8 cellular contexts compared by ENCODE assay signal in genomic region chr6:136774228-136775041, GRCh38. TPM values are rescaled to one million over a fixed set of nuclear protein-coding genes. Genes with fewer than 3 reads are reported as not detected.
A peak's percentile ranks its signal among the peaks of the same experiment; 100 is the strongest.
DNase-seq lines count a peak whose midpoint lies in the region; ATAC-seq and TF ChIP-seq lines count a peak whose summit lies in the region.

No MANE protein-coding gene starts in this region.

- no peaks in the 10 kb centered on the region for H3K9me3 ChIP-seq in neutrophil
- no peaks in the 10 kb centered on the region for H3K9me3 ChIP-seq in testis

- H3K36me3 Mint-ChIP-seq in central memory CD8-positive, alpha-beta T cell (ENCODE audit: insufficient read depth): peaks cover 2% of the 10 kb centered on the region
- peaks cover 10% of the 10 kb centered on the region for H3K36me3 Mint-ChIP-seq in activated T-cell treated with anti-CD3 and anti-CD28 coated beads, Interleukin-2, amount 50 U/mL, for 4 hours (ENCODE audit: insufficient read depth)

- H3K27ac Mint-ChIP-seq in central memory CD8-positive, alpha-beta T cell (ENCODE audit: low read depth): peak overlapping the region; percentile 78

- H3K4me3 Mint-ChIP-seq in central memory CD8-positive, alpha-beta T cell: no peak overlapping the region
- no peak overlapping the region for H3K4me3 Mint-ChIP-seq in activated T-cell treated with anti-CD3 and anti-CD28 coated beads, Interleukin-2, amount 50 U/mL, for 4 hours

- WGBS in testis, 2 donors: 75 to 78% methylated on average over 6 of the region's 6 CpGs

- ATAC-seq in central memory CD8-positive, alpha-beta T cell (replicated peaks; ENCODE audit: extremely low read depth, poor library complexity, severe bottlenecking): no peak
- no peak for ATAC-seq in activated T-cell treated with anti-CD3 and anti-CD28 coated beads, Interleukin-2, amount 50 U/mL, for 4 hours
- ATAC-seq in GM18520 (IDR thresholded peaks at IDR 0.05; ENCODE audit: unreplicated experiment): no peak

- no peaks in the 10 kb centered on the region for H3K27me3 Mint-ChIP-seq in central memory CD8-positive, alpha-beta T cell
- H3K27me3 Mint-ChIP-seq in activated T-cell treated with anti-CD3 and anti-CD28 coated beads, Interleukin-2, amount 50 U/mL, for 4 hours (ENCODE audit: low read depth): no peaks in the 10 kb centered on the region

- no peaks in the 10 kb centered on the region for H3K36me3 ChIP-seq in neutrophil
- no peaks in the 10 kb centered on the region for H3K36me3 ChIP-seq in testis (ENCODE audit: low read depth, missing control alignments)

- intact Hi-C loops in testis (cut with DNase I; ENCODE audit: low total_unique reads): no loop called here

- peaks cover 34% of the 10 kb centered on the region for H3K4me1 Mint-ChIP-seq in central memory CD8-positive, alpha-beta T cell
- peaks cover 49% of the 10 kb centered on the region for H3K4me1 Mint-ChIP-seq in activated T-cell treated with anti-CD3 and anti-CD28 coated beads, Interleukin-2, amount 50 U/mL, for 4 hours (ENCODE audit: low read depth)

- TF ChIP-seq POLR2A in testis (IDR thresholded peaks at IDR 0.05): no peak

- peak overlapping the region; percentile 2 to 10 for H3K4me3 ChIP-seq in neutrophil (ENCODE audit: low read depth in 1 of 2, low read length in 1 of 2)
- no peak overlapping the region for H3K4me3 ChIP-seq in testis

- H3K4me1 ChIP-seq in neutrophil (ENCODE audit: control insufficient read depth in 1 of 2, insufficient read depth in 1 of 2, low read depth in 1 of 2, low read length in 1 of 2): peaks cover 48 to 62% of the 10 kb centered on the region in 2 experiments
- H3K4me1 ChIP-seq in testis: no peaks in the 10 kb centered on the region

- TF ChIP-seq CTCF in neutrophil (IDR thresholded peaks at IDR 0.05) (no peak), testis (IDR thresholded peaks at IDR 0.05) (no peak)

- DNase-seq in DMS79 (lab: John Stamatoyannopoulos, UW) (peak; percentile 13), NCI-H226 (peak; percentile 53), AG08396 (ENCODE audit: low spot score) (no peak), testis (no peak)
- no peak for DNase-seq in central memory CD8-positive, alpha-beta T cell (ENCODE audit: low spot score in 2 of 2)
- no peak for DNase-seq in activated T-cell treated with anti-CD3 and anti-CD28 coated beads, Interleukin-2, amount 50 U/mL, for 4 hours

- H3K27ac ChIP-seq in neutrophil: peak overlapping the region; percentile 79
- no peak overlapping the region for H3K27ac ChIP-seq in testis

- H3K27me3 ChIP-seq in neutrophil: no peaks in the 10 kb centered on the region
- H3K27me3 ChIP-seq in testis: no peaks in the 10 kb centered on the region

- H3K9me3 Mint-ChIP-seq in central memory CD8-positive, alpha-beta T cell: no peaks in the 10 kb centered on the region
- no peaks in the 10 kb centered on the region for H3K9me3 Mint-ChIP-seq in activated T-cell treated with anti-CD3 and anti-CD28 coated beads, Interleukin-2, amount 50 U/mL, for 4 hours

RNA-seq across cellular contexts. Expression of gene MAP3K5, which starts 17.8 kb away (rescaled TPM):
- 10 to 100 TPM in 1 of 3 donors, 1 to 10 TPM in 2; 5.7 to 10.5 (median 7.9) TPM for total RNA-seq in activated T-cell treated with anti-CD3 and anti-CD28 coated beads, Interleukin-2, amount 50 U/mL, for 4 hours
- 10 to 100 TPM; 46.1 to 55.3 TPM for total RNA-seq in testis
- 21.3 TPM for polyA plus RNA-seq in testis (ENCODE audit: insufficient read depth, low read depth, low replicate concordance)

RNA-seq across cellular contexts. Expression of gene PEX7, which starts 48.0 kb away (rescaled TPM):
- 1 to 10 TPM; 4.0 to 5.1 (median 4.5) TPM for total RNA-seq in activated T-cell treated with anti-CD3 and anti-CD28 coated beads, Interleukin-2, amount 50 U/mL, for 4 hours
- total RNA-seq in testis: 10 to 100 TPM; 16.6 to 18.5 TPM
- 28.6 TPM for polyA plus RNA-seq in testis (ENCODE audit: insufficient read depth, low read depth, low replicate concordance)

Comparison
In these comparisons a context has a peak if more than half of its experiments do, and no peak if none do; other contexts are left out.
1. DNase-seq: peak in DMS79 (single experiment) and NCI-H226 (single experiment); none in central memory CD8-positive, alpha-beta T cell (0 of 2), AG08396 (single experiment), activated T-cell treated with anti-CD3 and anti-CD28 coated beads, Interleukin-2, amount 50 U/mL, for 4 hours (single experiment) and testis (single experiment).
2. H3K4me3 ChIP-seq: peak in neutrophil (2 of 2); none in testis (0 of 2).
3. RNA of gene MAP3K5, which starts 17.8 kb away (total RNA-seq): 46.1 to 55.3 TPM in testis; 5.7 to 10.5 TPM in activated T-cell treated with anti-CD3 and anti-CD28 coated beads, Interleukin-2, amount 50 U/mL, for 4 hours; every median in the first group is over 4 times any median in the second.